1 cellular context compared by ENCODE assay signal in the genomic region with DNA sequence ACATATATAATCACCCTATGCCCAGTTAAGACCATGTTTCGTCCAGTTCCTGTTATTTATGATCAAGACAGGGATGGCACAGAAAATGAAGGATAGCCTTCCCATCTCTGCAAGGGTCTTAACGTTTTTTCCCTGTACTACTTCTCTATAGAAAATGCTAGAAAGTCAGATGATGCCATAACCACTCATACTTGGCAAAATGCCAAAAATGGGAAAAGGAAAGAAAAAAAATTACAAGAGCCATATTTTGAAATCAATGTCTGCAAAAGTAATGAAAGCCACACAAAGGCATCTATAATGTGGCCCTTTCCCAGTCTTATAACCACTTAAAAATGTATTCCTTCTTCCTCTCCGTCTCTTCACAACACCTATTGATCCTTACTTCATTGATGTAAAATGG.
TF ChIP-seq lines count a peak whose summit lies in the region.

No MANE protein-coding gene starts in this region.

TF ChIP-seq in GM23338, 12 proteins besides CTCF, POLR2A, EP300 and RAD21 (continued from another document):
- TF ChIP-seq, protein P1, sequence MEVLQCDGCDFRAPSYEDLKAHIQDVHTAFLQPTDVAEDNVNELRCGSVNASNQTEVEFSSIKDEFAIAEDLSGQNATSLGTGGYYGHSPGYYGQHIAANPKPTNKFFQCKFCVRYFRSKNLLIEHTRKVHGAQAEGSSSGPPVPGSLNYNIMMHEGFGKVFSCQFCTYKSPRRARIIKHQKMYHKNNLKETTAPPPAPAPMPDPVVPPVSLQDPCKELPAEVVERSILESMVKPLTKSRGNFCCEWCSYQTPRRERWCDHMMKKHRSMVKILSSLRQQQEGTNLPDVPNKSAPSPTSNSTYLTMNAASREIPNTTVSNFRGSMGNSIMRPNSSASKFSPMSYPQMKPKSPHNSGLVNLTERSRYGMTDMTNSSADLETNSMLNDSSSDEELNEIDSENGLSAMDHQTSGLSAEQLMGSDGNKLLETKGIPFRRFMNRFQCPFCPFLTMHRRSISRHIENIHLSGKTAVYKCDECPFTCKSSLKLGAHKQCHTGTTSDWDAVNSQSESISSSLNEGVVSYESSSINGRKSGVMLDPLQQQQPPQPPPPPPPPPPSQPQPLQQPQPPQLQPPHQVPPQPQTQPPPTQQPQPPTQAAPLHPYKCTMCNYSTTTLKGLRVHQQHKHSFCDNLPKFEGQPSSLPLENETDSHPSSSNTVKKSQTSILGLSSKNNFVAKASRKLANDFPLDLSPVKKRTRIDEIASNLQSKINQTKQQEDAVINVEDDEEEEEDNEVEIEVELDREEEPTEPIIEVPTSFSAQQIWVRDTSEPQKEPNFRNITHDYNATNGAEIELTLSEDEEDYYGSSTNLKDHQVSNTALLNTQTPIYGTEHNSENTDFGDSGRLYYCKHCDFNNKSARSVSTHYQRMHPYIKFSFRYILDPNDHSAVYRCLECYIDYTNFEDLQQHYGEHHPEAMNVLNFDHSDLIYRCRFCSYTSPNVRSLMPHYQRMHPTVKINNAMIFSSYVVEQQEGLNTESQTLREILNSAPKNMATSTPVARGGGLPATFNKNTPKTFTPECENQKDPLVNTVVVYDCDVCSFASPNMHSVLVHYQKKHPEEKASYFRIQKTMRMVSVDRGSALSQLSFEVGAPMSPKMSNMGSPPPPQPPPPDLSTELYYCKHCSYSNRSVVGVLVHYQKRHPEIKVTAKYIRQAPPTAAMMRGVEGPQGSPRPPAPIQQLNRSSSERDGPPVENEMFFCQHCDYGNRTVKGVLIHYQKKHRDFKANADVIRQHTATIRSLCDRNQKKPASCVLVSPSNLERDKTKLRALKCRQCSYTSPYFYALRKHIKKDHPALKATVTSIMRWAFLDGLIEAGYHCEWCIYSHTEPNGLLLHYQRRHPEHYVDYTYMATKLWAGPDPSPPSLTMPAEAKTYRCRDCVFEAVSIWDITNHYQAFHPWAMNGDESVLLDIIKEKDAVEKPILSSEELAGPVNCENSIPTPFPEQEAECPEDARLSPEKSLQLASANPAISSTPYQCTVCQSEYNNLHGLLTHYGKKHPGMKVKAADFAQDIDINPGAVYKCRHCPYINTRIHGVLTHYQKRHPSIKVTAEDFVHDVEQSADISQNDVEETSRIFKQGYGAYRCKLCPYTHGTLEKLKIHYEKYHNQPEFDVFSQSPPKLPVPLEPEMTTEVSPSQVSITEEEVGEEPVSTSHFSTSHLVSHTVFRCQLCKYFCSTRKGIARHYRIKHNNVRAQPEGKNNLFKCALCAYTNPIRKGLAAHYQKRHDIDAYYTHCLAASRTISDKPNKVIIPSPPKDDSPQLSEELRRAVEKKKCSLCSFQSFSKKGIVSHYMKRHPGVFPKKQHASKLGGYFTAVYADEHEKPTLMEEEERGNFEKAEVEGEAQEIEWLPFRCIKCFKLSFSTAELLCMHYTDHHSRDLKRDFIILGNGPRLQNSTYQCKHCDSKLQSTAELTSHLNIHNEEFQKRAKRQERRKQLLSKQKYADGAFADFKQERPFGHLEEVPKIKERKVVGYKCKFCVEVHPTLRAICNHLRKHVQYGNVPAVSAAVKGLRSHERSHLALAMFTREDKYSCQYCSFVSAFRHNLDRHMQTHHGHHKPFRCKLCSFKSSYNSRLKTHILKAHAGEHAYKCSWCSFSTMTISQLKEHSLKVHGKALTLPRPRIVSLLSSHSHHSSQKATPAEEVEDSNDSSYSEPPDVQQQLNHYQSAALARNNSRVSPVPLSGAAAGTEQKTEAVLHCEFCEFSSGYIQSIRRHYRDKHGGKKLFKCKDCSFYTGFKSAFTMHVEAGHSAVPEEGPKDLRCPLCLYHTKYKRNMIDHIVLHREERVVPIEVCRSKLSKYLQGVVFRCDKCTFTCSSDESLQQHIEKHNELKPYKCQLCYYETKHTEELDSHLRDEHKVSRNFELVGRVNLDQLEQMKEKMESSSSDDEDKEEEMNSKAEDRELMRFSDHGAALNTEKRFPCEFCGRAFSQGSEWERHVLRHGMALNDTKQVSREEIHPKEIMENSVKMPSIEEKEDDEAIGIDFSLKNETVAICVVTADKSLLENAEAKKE (CRISPR knock-in tag; IDR thresholded peaks at IDR 0.05) = no peak
- TF ChIP-seq POLR2AphosphoS5 (IDR thresholded peaks at IDR 0.05; ENCODE audit: low read depth) (no peak), ZNF114 (CRISPR knock-in tag; IDR thresholded peaks at IDR 0.05) (no peak)
